Comparison of ENCODE assay signal across 3 cellular contexts in genomic region chr10:116627386-116627933, GRCh38.
TF ChIP-seq lines count a peak whose summit lies in the region.

No MANE protein-coding gene starts in this region.

TF ChIP-seq in A549, 52 proteins besides CTCF, POLR2A, EP300 and RAD21:
- TF ChIP-seq HOXB5 (CRISPR knock-in tag; IDR thresholded peaks at IDR 0.05): no peak
- no peak for TF ChIP-seq JUN (IDR thresholded peaks at IDR 0.05)
- TF ChIP-seq NR3C1 (IDR thresholded peaks at IDR 0.05): no peak
- TF ChIP-seq FOXS1 (CRISPR knock-in tag; IDR thresholded peaks at IDR 0.05): no peak
- no peak for TF ChIP-seq ZFP36 (IDR thresholded peaks at IDR 0.05; ENCODE audit: borderline replicate concordance, partially characterized antibody)
- TF ChIP-seq SMC3 (IDR thresholded peaks at IDR 0.05): peak; percentile 15; the same call in 1 of the 3 replicates
- TF ChIP-seq FOSB (CRISPR knock-in tag; IDR thresholded peaks at IDR 0.05): no peak

TF ChIP-seq in IMR-90, 13 proteins besides CTCF, POLR2A, EP300 and RAD21:
- no peak for TF ChIP-seq SMC3 (IDR thresholded peaks at IDR 0.05; ENCODE audit: low read depth, low read length)
- no peak for TF ChIP-seq RFX5 (IDR thresholded peaks at IDR 0.05; ENCODE audit: low read depth, low read length)
- no peak for TF ChIP-seq BHLHE40 (IDR thresholded peaks at IDR 0.05; ENCODE audit: low read depth, low read length)
- no peak for TF ChIP-seq MAZ (IDR thresholded peaks at IDR 0.05; ENCODE audit: borderline replicate concordance, low read depth, low read length)

TF ChIP-seq in H1, 55 proteins besides CTCF, POLR2A, EP300 and RAD21:
- TF ChIP-seq SP1 (IDR thresholded peaks at IDR 0.05; ENCODE audit: low read depth, low read length): no peak
- TF ChIP-seq KDM4A (IDR thresholded peaks at IDR 0.05; ENCODE audit: low read depth, low read length, severe bottlenecking): peak; percentile 54
- no peak for TF ChIP-seq KDM1A (IDR thresholded peaks at IDR 0.05; ENCODE audit: borderline replicate concordance, low read length)
- TF ChIP-seq EZH2 (IDR thresholded peaks at IDR 0.05; ENCODE audit: low read depth, low read length, severe bottlenecking): no peak
- TF ChIP-seq, protein P1, sequence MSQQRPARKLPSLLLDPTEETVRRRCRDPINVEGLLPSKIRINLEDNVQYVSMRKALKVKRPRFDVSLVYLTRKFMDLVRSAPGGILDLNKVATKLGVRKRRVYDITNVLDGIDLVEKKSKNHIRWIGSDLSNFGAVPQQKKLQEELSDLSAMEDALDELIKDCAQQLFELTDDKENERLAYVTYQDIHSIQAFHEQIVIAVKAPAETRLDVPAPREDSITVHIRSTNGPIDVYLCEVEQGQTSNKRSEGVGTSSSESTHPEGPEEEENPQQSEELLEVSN (IDR thresholded peaks at IDR 0.05): 0 out of 2 replicates have a peak, but pooled peaks have one; percentile 19
- no peak for TF ChIP-seq ATF2 (IDR thresholded peaks at IDR 0.05; ENCODE audit: low read length)
- TF ChIP-seq BACH1 (IDR thresholded peaks at IDR 0.05; ENCODE audit: low read length): 0 out of 2 replicates have a peak, but pooled peaks have one; percentile 25
- peak; percentile 40 for TF ChIP-seq PHF8 (conservative IDR thresholded peaks at IDR 0.05; ENCODE audit: low read depth, low read length)
- TF ChIP-seq CEBPB (IDR thresholded peaks at IDR 0.05; ENCODE audit: low read depth, low read length): no peak
- TF ChIP-seq HDAC6 (IDR thresholded peaks at IDR 0.05; ENCODE audit: low read depth, low read length): no peak
- no peak for TF ChIP-seq SAP30 (IDR thresholded peaks at IDR 0.05; ENCODE audit: insufficient read depth, insufficient replicate concordance, low read length)
- TF ChIP-seq TAF7 (optimal IDR thresholded peaks at IDR 0.05; ENCODE audit: borderline replicate concordance, low read depth, low read length): no peak
- TF ChIP-seq MAX (IDR thresholded peaks at IDR 0.05): peak; percentile 75
- no peak for TF ChIP-seq SP4 (IDR thresholded peaks at IDR 0.05; ENCODE audit: low read length)
- TF ChIP-seq TBP (IDR thresholded peaks at IDR 0.05; ENCODE audit: low read depth, low read length): no peak
- TF ChIP-seq NANOG (IDR thresholded peaks at IDR 0.05; ENCODE audit: insufficient read depth, low read depth, low read length, poor library complexity, severe bottlenecking): no peak
